ENCODE assay signal across 11 cellular contexts in the genomic region with DNA sequence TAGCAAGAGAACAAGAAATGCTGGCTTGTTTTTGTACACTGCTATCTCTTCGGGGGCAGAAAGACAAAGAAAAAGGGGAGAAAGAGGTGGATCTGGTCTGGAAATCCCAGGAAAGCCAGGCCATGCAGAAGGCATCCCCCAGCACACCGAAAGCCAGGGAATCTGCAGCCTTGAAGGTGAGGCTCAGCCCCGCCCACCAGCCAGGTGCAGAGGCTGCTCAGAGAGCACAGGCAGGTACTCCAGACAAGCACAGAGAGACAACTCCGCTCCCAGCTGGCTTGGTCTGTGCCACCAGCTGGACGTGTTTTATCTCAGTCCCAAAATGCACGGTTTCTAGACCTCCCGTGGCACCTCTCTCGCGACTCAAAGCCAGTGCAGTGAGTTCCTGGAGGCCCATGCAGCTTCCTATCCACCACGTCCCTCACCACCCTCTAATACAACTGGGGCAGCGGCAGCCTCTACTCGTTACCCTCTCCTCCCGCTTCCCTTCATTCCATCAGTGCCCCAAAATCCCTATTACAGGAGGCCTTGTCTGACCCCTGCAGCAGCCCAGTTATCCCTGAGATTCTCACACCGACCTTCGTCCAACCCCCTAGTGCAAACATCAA.
A peak's percentile ranks its signal among the peaks of the same experiment; 100 is the strongest.
DNase-seq lines count a peak whose midpoint lies in the region; ATAC-seq, FAIRE-seq and TF ChIP-seq lines count a peak whose summit lies in the region.
"Had no signal": no experiment of that assay in that cellular context is flagged by ENCODE, and none has a peak within 500 bp of the region (broad histone marks: within the 10 kb centered on the region; RNA-seq: fewer than 3 reads in every experiment).

No MANE protein-coding gene starts in this region.

- intact Hi-C loops in Right ventricle myocardium superior (cut with DNase I) (no loop called here), left cardiac atrium (cut with DNase I) (no loop called here)

- H3K4me3 Mint-ChIP-seq in brain, result no peak overlapping the region
- H3K4me3 Mint-ChIP-seq in mesothelial cell of epicardium, result no peak overlapping the region

- H3K27me3 Mint-ChIP-seq in brain (no peaks in the 10 kb centered on the region), mesothelial cell of epicardium (ENCODE audit: low read depth) (no peaks in the 10 kb centered on the region)

- DNase-seq in Right ventricle myocardium superior (no peak), left cardiac atrium (no peak), mesothelial cell of epicardium (ENCODE audit: low spot score in 2 of 2, unreplicated experiment in 2 of 2) (no peak), RCC 7860 (ENCODE audit: low spot score) (no peak)
- DNase-seq: activated CD8-positive, alpha-beta memory T cell treated with anti-CD3 and anti-CD28 coated beads for 24 hours; activated naive CD4-positive, alpha-beta T cell treated with anti-CD3 and anti-CD28 coated beads, Interleukin-2, amount 50 U/mL, for 16 hours; central memory CD4-positive, alpha-beta T cell had no signal

- TF ChIP-seq CTCF in brain (conservative IDR thresholded peaks at IDR 0.05), result no peak
- TF ChIP-seq CTCF in mesothelial cell of epicardium (IDR thresholded peaks at IDR 0.05; ENCODE audit: unreplicated experiment), result no peak

- H3K9me3 Mint-ChIP-seq in brain (peaks cover 0 to 11% (median 3%) of the 10 kb centered on the region in 5 experiments), mesothelial cell of epicardium (peaks cover 9% of the 10 kb centered on the region)

- ATAC-seq in Right ventricle myocardium superior (ENCODE audit: poor library complexity) (peak; percentile 6), left cardiac atrium (no peak), GM18907 (IDR thresholded peaks at IDR 0.05; ENCODE audit: unreplicated experiment) (no peak), HG03342 (IDR thresholded peaks at IDR 0.05; ENCODE audit: unreplicated experiment) (no peak), HG02759 (IDR thresholded peaks at IDR 0.05; ENCODE audit: unreplicated experiment) (no peak)

- peaks cover 66% of the 10 kb centered on the region for H3K36me3 Mint-ChIP-seq in brain
- H3K36me3 Mint-ChIP-seq in mesothelial cell of epicardium, result peaks cover 9% of the 10 kb centered on the region

- no peak for FAIRE-seq in RCC 7860 (lab: Jason Lieb, UNC)

- H3K4me1 Mint-ChIP-seq in brain (peaks cover 57% of the 10 kb centered on the region), mesothelial cell of epicardium (peaks cover 12% of the 10 kb centered on the region)

- H3K27ac Mint-ChIP-seq in brain (peak overlapping the region in 4 of 5 experiments; percentile 11 to 79 (median 65)), mesothelial cell of epicardium (peak overlapping the region; percentile 17)
